In the genomic region with DNA sequence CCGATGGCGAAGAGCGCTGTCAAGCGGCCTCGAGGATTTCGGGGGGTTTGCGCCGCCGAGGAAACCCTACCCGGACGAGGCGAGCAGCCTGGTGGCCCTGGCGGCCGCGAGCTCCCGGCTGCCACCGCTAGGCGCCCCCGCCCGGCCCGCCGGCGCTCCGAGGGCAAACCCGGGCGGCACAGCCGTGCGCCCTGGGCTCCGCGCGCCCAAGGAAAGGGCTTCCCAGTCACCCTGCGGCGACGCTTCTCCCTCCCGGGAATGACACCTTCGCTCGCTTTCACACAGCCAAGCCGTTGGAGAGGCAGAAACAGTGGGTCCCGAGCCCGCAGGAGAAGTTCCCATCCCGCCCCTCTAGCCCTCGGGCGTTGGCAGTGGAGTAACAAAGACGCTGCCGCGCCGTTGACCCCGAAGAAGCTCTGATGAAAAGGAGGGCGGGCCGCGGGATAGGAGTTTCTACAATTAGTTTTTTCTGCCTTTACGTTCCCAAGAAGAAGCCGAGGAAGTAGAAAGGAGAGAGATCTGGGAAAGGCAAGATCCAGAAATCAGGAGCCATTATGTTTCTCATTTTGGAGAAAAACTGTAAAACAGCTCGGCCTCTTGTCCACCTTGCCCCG, we compare ENCODE assay signal across 2 cellular contexts.
TF ChIP-seq lines count a peak whose summit lies in the region.

No MANE protein-coding gene starts in this region.

TF ChIP-seq in IMR-90, 13 proteins besides CTCF, POLR2A, EP300 and RAD21:
- TF ChIP-seq SMC3 (IDR thresholded peaks at IDR 0.05; ENCODE audit: low read depth, low read length) (0 out of 2 replicates have a peak, but pooled peaks have one; percentile 14), RFX5 (IDR thresholded peaks at IDR 0.05; ENCODE audit: low read depth, low read length) (no peak), RCOR1 (IDR thresholded peaks at IDR 0.05; ENCODE audit: insufficient replicate concordance, low read length) (no peak), MAZ (IDR thresholded peaks at IDR 0.05; ENCODE audit: borderline replicate concordance, low read depth, low read length) (0 out of 2 replicates have a peak, but pooled peaks have one; percentile 24), MXI1 (IDR thresholded peaks at IDR 0.05; ENCODE audit: borderline replicate concordance, low read depth, low read length) (no peak)

TF ChIP-seq in H1, 55 proteins besides CTCF, POLR2A, EP300 and RAD21:
- TF ChIP-seq CTBP2 (IDR thresholded peaks at IDR 0.05; ENCODE audit: borderline replicate concordance, insufficient read depth, insufficient read length, low read length) (peak; percentile 93), KDM4A (IDR thresholded peaks at IDR 0.05; ENCODE audit: low read depth, low read length, severe bottlenecking) (peak; percentile 60), SIRT6 (IDR thresholded peaks at IDR 0.05; ENCODE audit: low read length) (no peak), SP2 (IDR thresholded peaks at IDR 0.05; ENCODE audit: low read length) (no peak), EZH2 (IDR thresholded peaks at IDR 0.05; ENCODE audit: low read depth, low read length, severe bottlenecking) (peak; percentile 86), RFX5 (IDR thresholded peaks at IDR 0.05; ENCODE audit: borderline replicate concordance, low read depth, low read length) (no peak), RBBP5 (IDR thresholded peaks at IDR 0.05; ENCODE audit: borderline replicate concordance, low read depth, low read length) (0 out of 2 replicates have a peak, but pooled peaks have one; percentile 52), GABPA (IDR thresholded peaks at IDR 0.05; ENCODE audit: borderline replicate concordance, insufficient read depth, low read length) (peak; percentile 27; the same call in 1 of the 2 replicates), TBP (IDR thresholded peaks at IDR 0.05; ENCODE audit: low read depth, low read length) (peak; percentile 67; the same call in 1 of the 2 replicates), CBX8 (IDR thresholded peaks at IDR 0.05; ENCODE audit: borderline replicate concordance, low read depth, low read length) (peak; percentile 12; the same call in 1 of the 2 replicates), SUZ12 (IDR thresholded peaks at IDR 0.05; ENCODE audit: low read length) (peak; percentile 82)
- TF ChIP-seq, protein P1, sequence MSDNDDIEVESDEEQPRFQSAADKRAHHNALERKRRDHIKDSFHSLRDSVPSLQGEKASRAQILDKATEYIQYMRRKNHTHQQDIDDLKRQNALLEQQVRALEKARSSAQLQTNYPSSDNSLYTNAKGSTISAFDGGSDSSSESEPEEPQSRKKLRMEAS (IDR thresholded peaks at IDR 0.05) = peak; percentile 51; the same call in 1 of the 2 replicates
